8 cellular contexts compared by ENCODE assay signal in the genomic region with DNA sequence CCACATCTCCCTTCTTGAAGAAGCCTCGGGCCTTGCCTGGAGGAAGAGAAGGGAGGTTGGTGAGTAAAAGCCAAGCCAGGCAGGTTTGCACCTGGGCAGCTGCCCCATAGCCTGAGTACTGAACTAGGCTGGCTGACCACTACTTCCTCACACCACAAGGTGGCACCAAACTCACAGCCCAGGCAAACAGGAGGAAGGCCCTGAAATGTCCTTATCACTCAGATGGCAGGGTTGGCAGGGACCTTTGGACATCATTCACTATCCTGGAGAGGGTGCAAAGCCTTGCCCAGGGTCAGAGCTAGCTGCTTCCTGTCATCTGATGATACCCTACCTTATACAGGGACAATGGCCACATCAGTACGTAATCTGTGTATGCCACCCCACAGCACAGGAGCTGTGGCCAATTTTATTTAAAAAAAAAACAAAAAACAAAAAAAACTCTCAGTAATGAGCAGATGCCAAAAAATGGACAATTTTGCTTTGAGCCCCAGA. TPM values are rescaled to one million over a fixed set of nuclear protein-coding genes. Genes with fewer than 3 reads are reported as not detected.
DNase-seq lines count a peak whose midpoint lies in the region; ATAC-seq and TF ChIP-seq lines count a peak whose summit lies in the region.

No MANE protein-coding gene starts in this region.

- in situ Hi-C loops in GM13977 (cut with MboI; ENCODE audit: low pct_unique_long_range_greater_than_20kb, low sequenced_read_pairs, unreplicated experiment): no loop called here

- WGBS in heart right ventricle, 2 donors: 47 to 57% methylated on average over 2 of the region's 2 CpGs

- peak; percentile 87 for DNase-seq in GM13977 (ENCODE audit: low spot score)
- peak; percentile 54 for DNase-seq in MV-4-11 (lab: John Stamatoyannopoulos, UW)
- peak; percentile 29 to 69 (median 52) for DNase-seq in T-helper 1 cell
- peak; percentile 80 for DNase-seq in adipocyte (ENCODE audit: low read depth)
- DNase-seq in heart right ventricle: peak; percentile 65 to 82
- peak; percentile 68 for DNase-seq in renal cortical epithelial cell (ENCODE audit: low read depth)

- TF ChIP-seq CTCF in 22Rv1 (IDR thresholded peaks at IDR 0.05): peak; percentile 94
- peak; percentile 88 for TF ChIP-seq CTCF in GM13977 (IDR thresholded peaks at IDR 0.05; ENCODE audit: extremely low read depth, insufficient read depth, missing control alignments)
- peak; percentile 78 to 94 (median 91) for TF ChIP-seq CTCF in heart right ventricle (IDR thresholded peaks at IDR 0.05)

- ATAC-seq in heart right ventricle (peak; percentile 52 to 76 (median 62)), HG02852 (IDR thresholded peaks at IDR 0.05; ENCODE audit: unreplicated experiment) (no peak)

- H3K36me3 ChIP-seq in adipocyte (ENCODE audit: control insufficient read depth, insufficient read depth, low read length, severe bottlenecking) (peaks cover 66% of the 10 kb centered on the region), heart right ventricle (peaks cover 0 to 68% (median 45%) of the 10 kb centered on the region in 9 donors)

- H3K27me3 ChIP-seq in adipocyte (replicated peaks; ENCODE audit: control insufficient read depth, insufficient read depth, low read length) (no peaks in the 10 kb centered on the region), heart right ventricle (peaks cover 0 to 20% (median 9%) of the 10 kb centered on the region in 7 donors)

- H3K9me3 ChIP-seq in adipocyte (ENCODE audit: control insufficient read depth, low read length) (no peaks in the 10 kb centered on the region), heart right ventricle (no peaks in the 10 kb centered on the region)

- peak overlapping the region; percentile 33; the same call in 1 of the 2 replicates for H3K27ac ChIP-seq in 22Rv1
- peak overlapping the region in 7 of 10 donors; percentile 51 to 82 (median 75) for H3K27ac ChIP-seq in heart right ventricle

- peaks cover 44% of the 10 kb centered on the region for H3K4me1 ChIP-seq in adipocyte (ENCODE audit: control insufficient read depth, insufficient read depth, low read length)
- peaks cover 27 to 63% (median 54%) of the 10 kb centered on the region in 9 donors for H3K4me1 ChIP-seq in heart right ventricle

- H3K4me3 ChIP-seq in adipocyte (ENCODE audit: low read length) (no peak overlapping the region), heart right ventricle (no peak overlapping the region)

- intact Hi-C loops in heart right ventricle (cut with DNase I): loop anchor here in 9 of 10 donors (1.0 to 10.0 kb wide), 8 partner anchors 32 to 87 kb away; partner anchors contain the start of genes PARP6 (in 5 of the 9) and PKM (in 3 of the 9)

- H3K9ac ChIP-seq in adipocyte (ENCODE audit: low read length): no peak overlapping the region

RNA-seq across cellular contexts. Expression of gene GRAMD2A, which starts 2.2 kb away (rescaled TPM):
- total RNA-seq in heart right ventricle (under 1 TPM in 1 of 10 donors, not detected in 9; 0.20 TPM), renal cortical epithelial cell (0.52 and 1.8 TPM in 2 replicates)
- under 1 TPM in 1 of 2 donors, not detected in 1; 0.06 TPM for polyA plus RNA-seq in heart right ventricle

RNA-seq across cellular contexts. Expression of gene PKM, which starts 31.2 kb away (rescaled TPM):
- 1,000 to 10,000 TPM in 6 of 10 donors, 100 to 1,000 TPM in 4; 851 to 1,508 (median 1,153) TPM for total RNA-seq in heart right ventricle
- polyA plus RNA-seq in heart right ventricle: 100 to 1,000 TPM; 549 to 755 TPM
- 3,079 and 5,384 TPM in 2 replicates for total RNA-seq in renal cortical epithelial cell
